8 cellular contexts compared by ENCODE assay signal in the genomic region with DNA sequence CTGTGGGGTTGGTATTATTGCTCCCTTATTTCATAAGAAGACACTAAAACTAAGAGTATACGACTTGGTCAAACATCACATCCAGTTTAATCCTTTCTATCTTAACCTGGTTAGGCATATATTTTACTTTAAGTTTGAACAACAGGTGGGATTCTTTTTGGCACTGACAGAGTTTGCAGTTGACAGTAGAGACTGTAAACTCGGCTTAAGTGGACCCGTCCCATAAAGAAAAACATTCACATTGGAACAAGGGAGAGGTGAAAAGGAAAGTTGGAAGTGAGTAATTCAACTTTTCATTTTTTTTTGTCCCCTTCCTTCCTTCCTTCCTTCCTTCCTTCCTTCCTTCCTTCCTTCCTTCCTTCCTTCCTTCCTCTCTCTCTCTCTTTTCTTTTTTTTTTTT.
"Had no signal": no experiment of that assay in that cellular context is flagged by ENCODE, and none has a peak within 500 bp of the region (broad histone marks: within the 10 kb centered on the region; RNA-seq: fewer than 3 reads in every experiment).

No MANE protein-coding gene starts in this region.

- H3K9ac ChIP-seq: GM23248, KMS-11 had no signal

- H3K27ac ChIP-seq: KMS-11 had no signal

- H3K36me3 ChIP-seq: HAP-1 had no signal

- H3K9me3 ChIP-seq: HAP-1 had no signal

- DNase-seq: GM23248, GOT3, H7, Karpas-422, KBM-7 had no signal

- ATAC-seq: HCT116 had no signal

- H3K4me3 ChIP-seq: GM23248, HAP-1 had no signal

- H3K4me1 ChIP-seq: HAP-1 had no signal
